In genomic region chr3:90054306-90054705, GRCh38 we compare ENCODE assay signal across 21 cellular contexts.
"Had no signal": no experiment of that assay in that cellular context is flagged by ENCODE, and none has a peak within 500 bp of the region (broad histone marks: within the 10 kb centered on the region; RNA-seq: fewer than 3 reads in every experiment).

No MANE protein-coding gene starts in this region.

- H3K36me3 Mint-ChIP-seq: naive thymus-derived CD4-positive, alpha-beta T cell; stimulated activated effector memory CD8-positive, alpha-beta T cell treated with anti-CD3 and anti-CD28 coated beads, Interleukin-12 subunit alpha, Interleukin-12 subunit beta, amount 100 ng/mL, for 72 hours; type B pancreatic cell had no signal

- DNase-seq: activated CD4-positive, alpha-beta memory T cell treated with anti-CD3 and anti-CD28 coated beads, Interleukin-2, amount 10 ng/mL, durations not matched to agents 7 days and 5 days; activated CD4-positive, alpha-beta T cell treated with anti-CD3 and anti-CD28 coated beads for 48 hours; activated CD4-positive, CD25-positive, alpha-beta regulatory T cell; activated naive CD4-positive, alpha-beta T cell treated with anti-CD3 and anti-CD28 coated beads for 36 hours; activated naive CD8-positive, alpha-beta T cell treated with anti-CD3 and anti-CD28 coated beads, Interleukin-2, amount 50 U/mL, for 24 hours; activated T-cell treated with anti-CD3 and anti-CD28 coated beads, Interleukin-2, amount 50 U/mL, for 1 hour; aorta; cortex of kidney; left colon; mammary epithelial cell; naive thymus-derived CD4-positive, alpha-beta T cell; right lobe of liver; stimulated activated CD4-positive, alpha-beta T cell treated with anti-CD3 and anti-CD28 coated beads, Interleukin-4, amount 100 ng/mL, for 24 hours; stomach; T1000; testis had no signal

- H3K27ac Mint-ChIP-seq: activated CD4-positive, alpha-beta memory T cell treated with anti-CD3 and anti-CD28 coated beads, Interleukin-2, amount 10 ng/mL, durations not matched to agents 7 days and 5 days; activated naive CD4-positive, alpha-beta T cell treated with anti-CD3 and anti-CD28 coated beads for 36 hours; activated naive CD8-positive, alpha-beta T cell treated with anti-CD3 and anti-CD28 coated beads, Interleukin-2, amount 50 U/mL, for 24 hours; activated T-helper 2 cell treated with anti-CD3 and anti-CD28 coated beads, Interferon-gamma antibody, Interleukin-2, Interleukin-4, amounts not matched to agents 10 μg/mL and 5 μg/mL and 100 μg/mL, durations not matched to agents 14 hours and 24 hours and 36 hours; naive thymus-derived CD4-positive, alpha-beta T cell; stimulated activated effector memory CD8-positive, alpha-beta T cell treated with anti-CD3 and anti-CD28 coated beads, Interleukin-12 subunit alpha, Interleukin-12 subunit beta, amount 100 ng/mL, for 72 hours; type B pancreatic cell had no signal

- H3K27me3 Mint-ChIP-seq: activated CD4-positive, alpha-beta memory T cell treated with anti-CD3 and anti-CD28 coated beads, Interleukin-2, amount 10 ng/mL, durations not matched to agents 7 days and 5 days; activated naive CD8-positive, alpha-beta T cell treated with anti-CD3 and anti-CD28 coated beads, Interleukin-2, amount 50 U/mL, for 24 hours; central memory CD8-positive, alpha-beta T cell; naive thymus-derived CD4-positive, alpha-beta T cell; type B pancreatic cell had no signal

- H3K36me3 ChIP-seq: neutrophil, right lobe of liver, stomach had no signal

- H3K4me3 Mint-ChIP-seq: activated CD4-positive, alpha-beta memory T cell treated with anti-CD3 and anti-CD28 coated beads, Interleukin-2, amount 10 ng/mL, durations not matched to agents 7 days and 5 days; activated naive CD4-positive, alpha-beta T cell treated with anti-CD3 and anti-CD28 coated beads for 36 hours; activated naive CD8-positive, alpha-beta T cell treated with anti-CD3 and anti-CD28 coated beads, Interleukin-2, amount 50 U/mL, for 24 hours; central memory CD8-positive, alpha-beta T cell; naive thymus-derived CD4-positive, alpha-beta T cell; stimulated activated effector memory CD8-positive, alpha-beta T cell treated with anti-CD3 and anti-CD28 coated beads, Interleukin-12 subunit alpha, Interleukin-12 subunit beta, amount 100 ng/mL, for 72 hours; type B pancreatic cell had no signal

- H3K4me3 ChIP-seq: right lobe of liver, stomach, testis had no signal

- H3K27me3 ChIP-seq: neutrophil, right lobe of liver, stomach, testis had no signal

- H3K4me1 Mint-ChIP-seq: activated CD4-positive, alpha-beta memory T cell treated with anti-CD3 and anti-CD28 coated beads, Interleukin-2, amount 10 ng/mL, durations not matched to agents 7 days and 5 days; activated naive CD8-positive, alpha-beta T cell treated with anti-CD3 and anti-CD28 coated beads, Interleukin-2, amount 50 U/mL, for 24 hours; central memory CD8-positive, alpha-beta T cell; naive thymus-derived CD4-positive, alpha-beta T cell; stimulated activated effector memory CD8-positive, alpha-beta T cell treated with anti-CD3 and anti-CD28 coated beads, Interleukin-12 subunit alpha, Interleukin-12 subunit beta, amount 100 ng/mL, for 72 hours had no signal
